In genomic region chr6:33271608-33272357, GRCh38 we compare ENCODE assay signal across 8 cellular contexts. TPM values are rescaled to one million over a fixed set of nuclear protein-coding genes. Genes with fewer than 3 reads are reported as not detected.
A peak's percentile ranks its signal among the peaks of the same experiment; 100 is the strongest.
DNase-seq lines count a peak whose midpoint lies in the region; ATAC-seq and TF ChIP-seq lines count a peak whose summit lies in the region.

TSS of gene RPS18 (plus strand) at chr6:33272075. CDS start at chr6:33272120, 45 bp downstream.
A gene with protein sequence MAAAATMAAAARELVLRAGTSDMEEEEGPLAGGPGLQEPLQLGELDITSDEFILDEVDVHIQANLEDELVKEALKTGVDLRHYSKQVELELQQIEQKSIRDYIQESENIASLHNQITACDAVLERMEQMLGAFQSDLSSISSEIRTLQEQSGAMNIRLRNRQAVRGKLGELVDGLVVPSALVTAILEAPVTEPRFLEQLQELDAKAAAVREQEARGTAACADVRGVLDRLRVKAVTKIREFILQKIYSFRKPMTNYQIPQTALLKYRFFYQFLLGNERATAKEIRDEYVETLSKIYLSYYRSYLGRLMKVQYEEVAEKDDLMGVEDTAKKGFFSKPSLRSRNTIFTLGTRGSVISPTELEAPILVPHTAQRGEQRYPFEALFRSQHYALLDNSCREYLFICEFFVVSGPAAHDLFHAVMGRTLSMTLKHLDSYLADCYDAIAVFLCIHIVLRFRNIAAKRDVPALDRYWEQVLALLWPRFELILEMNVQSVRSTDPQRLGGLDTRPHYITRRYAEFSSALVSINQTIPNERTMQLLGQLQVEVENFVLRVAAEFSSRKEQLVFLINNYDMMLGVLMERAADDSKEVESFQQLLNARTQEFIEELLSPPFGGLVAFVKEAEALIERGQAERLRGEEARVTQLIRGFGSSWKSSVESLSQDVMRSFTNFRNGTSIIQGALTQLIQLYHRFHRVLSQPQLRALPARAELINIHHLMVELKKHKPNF (minus strand): TSS chr6:33271876. CDS start chr6:33271675, 201 bp downstream.

- intact Hi-C loops in activated B cell treated with CpG ODN at 0.5 μM for 24 hours (cut with micrococcal nuclease) = loop anchor here (1.0 to 5.0 kb wide), 9 partner anchors 18 to 516 kb away; partner anchors contain the start of genes CUTA, LEMD2, PFDN6 and RING1

- TF ChIP-seq POLR2A in GM18951 (IDR thresholded peaks at IDR 0.05; ENCODE audit: extremely low read depth, insufficient read depth, insufficient read length) = peak; percentile 98

- DNase-seq in AG08395 (ENCODE audit: low spot score) (peak; percentile 96), NCI-H345 (lab: John Stamatoyannopoulos, UW) (peak; percentile 99), activated B cell treated with CpG ODN at 0.5 μM for 24 hours (peak; percentile 79), caudate nucleus (lab: John Stamatoyannopoulos, UW) (peak; percentile 70 to 99 (median 92)), inferior parietal cortex (ENCODE audit: extremely low spot score) (peak; percentile 99)
- DNase-seq in stimulated activated CD4-positive, alpha-beta T cell treated with anti-CD3 and anti-CD28 coated beads, Interleukin-12 subunit alpha, Interleukin-12 subunit beta, amount 100 ng/mL, for 24 hours (ENCODE audit: low read depth in 2 of 2) = peak; percentile 80 to 85

- CTCF ChIA-PET in activated B cell treated with CpG ODN at 0.5 μM for 24 hours (lab: Charles Lee) = interaction anchor here (1.0 to 2.0 kb wide), 5 partner anchors 17 to 272 kb away, joined by 3 to 11 read pairs (median 6); partner anchors contain the start of genes PFDN6 and WDR46

- POLR2A ChIA-PET in activated B cell treated with CpG ODN at 0.5 μM for 24 hours (lab: Charles Lee) = interaction anchor here (0.5 to 3.9 kb wide), 51 partner anchors 10 to 1606 kb away, joined by 3 to 80 read pairs (median 5); partner anchors contain the start of genes ABHD16A, BAK1, CSNK2B and CUTA

- H3K36me3 Mint-ChIP-seq in activated B cell treated with CpG ODN at 0.5 μM for 24 hours (ENCODE audit: low read depth) = peaks cover 86% of the 10 kb centered on the region

- no peaks in the 10 kb centered on the region for H3K9me3 Mint-ChIP-seq in activated B cell treated with CpG ODN at 0.5 μM for 24 hours

- peaks cover 60% of the 10 kb centered on the region for H3K4me1 Mint-ChIP-seq in activated B cell treated with CpG ODN at 0.5 μM for 24 hours

- no peak for TF ChIP-seq CTCF in activated B cell treated with CpG ODN at 0.5 μM for 24 hours (IDR thresholded peaks at IDR 0.05)

- in situ Hi-C loops in GM18951 (cut with MboI; ENCODE audit: low sequenced_read_pairs, unreplicated experiment) = no loop called here

- peak within 1 kb of the TSS; percentile 100 for H3K4me3 Mint-ChIP-seq in activated B cell treated with CpG ODN at 0.5 μM for 24 hours

- H3K27ac Mint-ChIP-seq in activated B cell treated with CpG ODN at 0.5 μM for 24 hours = peak within 1 kb of the TSS; percentile 100

- no peaks in the 10 kb centered on the region for H3K27me3 Mint-ChIP-seq in activated B cell treated with CpG ODN at 0.5 μM for 24 hours

- H3K27ac ChIP-seq in caudate nucleus (ENCODE audit: low read depth, low read length) = peak within 1 kb of the TSS; percentile 96

- ATAC-seq in HG03196 (IDR thresholded peaks at IDR 0.05; ENCODE audit: unreplicated experiment) (peak; percentile 84), activated B cell treated with CpG ODN at 0.5 μM for 24 hours (ENCODE audit: low read depth) (peak; percentile 84)

RNA-seq across cellular contexts. Expression of gene RPS18, which starts in this region (rescaled TPM):
- 4,710 and 5,877 TPM in 2 replicates for total RNA-seq in activated B cell treated with CpG ODN at 0.5 μM for 24 hours

RNA-seq across cellular contexts. Expression of the second gene that starts in this region (rescaled TPM):
- total RNA-seq in activated B cell treated with CpG ODN at 0.5 μM for 24 hours = 82.0 and 97.2 TPM in 2 replicates

Comparison
In these comparisons a context has a peak if more than half of its experiments do, and no peak if none do; other contexts are left out.
1. Peak in every context shown above with its lines: DNase-seq, ATAC-seq and H3K27ac ChIP-seq.